ENCODE assay signal across 1 cellular context in the genomic region with DNA sequence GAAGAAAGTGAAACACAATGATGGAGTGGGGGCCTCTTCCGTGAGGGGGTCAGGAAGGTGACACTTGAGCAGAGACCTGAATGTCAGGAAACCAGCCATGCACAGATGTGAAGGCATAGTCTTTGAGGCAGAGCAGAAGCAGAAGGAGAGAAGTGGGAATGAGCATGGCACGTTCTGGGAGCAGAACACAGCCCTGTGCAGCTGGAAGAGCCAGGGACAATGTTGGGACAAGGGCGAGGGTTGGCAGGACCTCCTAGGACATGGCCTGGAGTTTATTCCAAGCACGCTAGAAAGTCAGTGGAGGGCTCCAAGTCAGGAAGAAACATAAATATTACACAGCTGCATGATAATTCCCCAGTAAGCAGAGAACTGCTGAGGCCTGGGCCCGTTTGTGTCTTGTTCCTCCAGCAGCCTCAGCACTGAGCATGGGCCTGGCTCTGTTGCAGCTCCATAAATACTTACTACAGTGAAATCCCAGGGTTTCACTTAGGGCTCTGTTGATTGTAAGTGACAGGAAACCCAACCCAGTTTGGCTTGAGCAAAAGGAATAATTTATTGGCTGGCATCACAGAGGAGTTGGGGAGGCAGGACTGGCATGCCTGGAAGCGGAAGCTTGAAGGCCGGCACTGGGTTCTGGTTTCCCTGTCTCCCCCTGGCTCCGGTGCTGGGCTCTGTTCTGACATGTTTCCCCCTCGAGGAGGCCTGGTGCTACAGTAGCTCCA.
TF ChIP-seq lines count a peak whose summit lies in the region.

No MANE protein-coding gene starts in this region.

TF ChIP-seq in H1, 55 proteins besides CTCF, POLR2A, EP300 and RAD21 (continued from another document):
- TF ChIP-seq SIN3A (conservative IDR thresholded peaks at IDR 0.05 in 1 of 2, IDR thresholded peaks at IDR 0.05 in 1 of 2; ENCODE audit: low read depth in 1 of 2, low read length in 2 of 2) = no peak
